In the genomic region with DNA sequence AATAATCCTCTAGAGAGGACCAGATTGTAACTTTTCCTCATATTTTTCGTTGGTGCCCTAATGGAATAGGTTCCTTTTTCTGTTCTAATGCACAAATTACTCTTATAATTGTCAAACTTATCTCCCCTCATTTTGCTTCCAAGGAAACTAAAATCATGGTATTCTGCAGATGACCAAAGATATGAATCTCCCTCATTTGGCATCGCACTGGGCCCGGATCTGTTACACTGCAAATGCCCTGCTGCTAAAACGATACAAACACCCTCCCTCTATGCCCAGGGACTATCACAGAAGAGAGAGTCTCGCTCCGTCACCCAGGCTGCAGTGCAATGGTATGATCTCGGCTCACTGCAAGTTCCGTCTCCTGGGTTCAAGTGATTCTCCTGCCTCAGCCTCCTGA, we compare ENCODE assay signal across 33 cellular contexts. TPM values are rescaled to one million over a fixed set of nuclear protein-coding genes. Genes with fewer than 3 reads are reported as not detected.
"Had no signal": no experiment of that assay in that cellular context is flagged by ENCODE, and none has a peak within 500 bp of the region (broad histone marks: within the 10 kb centered on the region; RNA-seq: fewer than 3 reads in every experiment).

No MANE protein-coding gene starts in this region.

- H3K36me3 ChIP-seq: stomach, suprapubic skin, thoracic aorta, thyroid gland, tibial artery, tibial nerve, transverse colon, upper lobe of left lung, upper lobe of right lung, uterus, vagina had no signal

- H3K9me3 Mint-ChIP-seq: stimulated activated effector memory CD8-positive, alpha-beta T cell treated with anti-CD3 and anti-CD28 coated beads, Interleukin-12 subunit alpha, Interleukin-12 subunit beta, amount 100 ng/mL, for 72 hours; stimulated activated memory B cell treated with anti-CD40 and anti-IgM and Interleukin-4, amounts not matched to agents 10 μg/mL and 1 μg/mL and 100 μg/mL, for 72 hours; stimulated activated naive B cell treated with anti-CD40 and anti-IgM and Interleukin-4, amounts not matched to agents 10 μg/mL and 1 μg/mL and 100 μg/mL, for 72 hours; stimulated activated naive CD8-positive, alpha-beta T cell treated with anti-CD3 and anti-CD28 coated beads, Interleukin-15, amount 100 ng/mL, for 72 hours; stimulated activated naive CD8-positive, alpha-beta T cell treated with anti-CD3 and anti-CD28 coated beads, Interleukin-15, Interleukin-2, amounts not matched to agents 100 ng/mL and 50 ng/mL, for 24 hours; type B pancreatic cell had no signal

- H3K9me3 ChIP-seq: stomach, suprapubic skin, testis, thoracic aorta, thyroid gland, tibial artery, tibial nerve, transverse colon, upper lobe of left lung, upper lobe of right lung, uterus, vagina had no signal

- H3K27ac ChIP-seq: stomach, suprapubic skin, testis, thoracic aorta, thyroid gland, tibial artery, tibial nerve, transverse colon, upper lobe of left lung, upper lobe of right lung, uterus, vagina had no signal

- H3K4me3 ChIP-seq: stomach, suprapubic skin, testis, thoracic aorta, thyroid gland, tibial artery, tibial nerve, transverse colon, upper lobe of left lung, upper lobe of right lung, uterus, vagina had no signal

- H3K27ac Mint-ChIP-seq: stimulated activated effector memory CD8-positive, alpha-beta T cell treated with anti-CD3 and anti-CD28 coated beads, Interleukin-12 subunit alpha, Interleukin-12 subunit beta, amount 100 ng/mL, for 72 hours; stimulated activated memory B cell treated with anti-CD40 and anti-IgM and Interleukin-4, amounts not matched to agents 10 μg/mL and 1 μg/mL and 100 μg/mL, for 72 hours; stimulated activated naive B cell treated with anti-CD40 and anti-IgM and Interleukin-4, amounts not matched to agents 10 μg/mL and 1 μg/mL and 100 μg/mL, for 72 hours; stimulated activated naive CD8-positive, alpha-beta T cell treated with anti-CD3 and anti-CD28 coated beads, Interleukin-15, Interleukin-2, amounts not matched to agents 100 ng/mL and 50 ng/mL, for 24 hours; type B pancreatic cell had no signal

- H3K36me3 Mint-ChIP-seq: stimulated activated effector memory CD8-positive, alpha-beta T cell treated with anti-CD3 and anti-CD28 coated beads, Interleukin-12 subunit alpha, Interleukin-12 subunit beta, amount 100 ng/mL, for 72 hours; stimulated activated memory B cell treated with anti-CD40 and anti-IgM and Interleukin-4, amounts not matched to agents 10 μg/mL and 1 μg/mL and 100 μg/mL, for 72 hours; stimulated activated naive B cell treated with anti-CD40 and anti-IgM and Interleukin-4, amounts not matched to agents 10 μg/mL and 1 μg/mL and 100 μg/mL, for 72 hours; type B pancreatic cell had no signal

- FAIRE-seq: urothelium cell line had no signal

- ATAC-seq: stimulated activated effector memory CD8-positive, alpha-beta T cell treated with anti-CD3 and anti-CD28 coated beads, Interleukin-12 subunit alpha, Interleukin-12 subunit beta, amount 100 ng/mL, for 72 hours; stimulated activated memory B cell treated with anti-CD40 and anti-IgM and Interleukin-4, amounts not matched to agents 10 μg/mL and 1 μg/mL and 100 μg/mL, for 72 hours; stimulated activated naive B cell treated with anti-CD40 and anti-IgM and Interleukin-4, amounts not matched to agents 10 μg/mL and 1 μg/mL and 100 μg/mL, for 72 hours; stimulated activated naive CD8-positive, alpha-beta T cell treated with anti-CD3 and anti-CD28 coated beads, Interleukin-15, amount 100 ng/mL, for 72 hours; stimulated activated naive CD8-positive, alpha-beta T cell treated with anti-CD3 and anti-CD28 coated beads, Interleukin-15, Interleukin-2, amounts not matched to agents 100 U/mL and 50 U/mL, for 24 hours; upper lobe of right lung had no signal

- H3K27me3 Mint-ChIP-seq: stimulated activated memory B cell treated with anti-CD40 and anti-IgM and Interleukin-4, amounts not matched to agents 10 μg/mL and 1 μg/mL and 100 μg/mL, for 72 hours; stimulated activated naive B cell treated with anti-CD40 and anti-IgM and Interleukin-4, amounts not matched to agents 10 μg/mL and 1 μg/mL and 100 μg/mL, for 72 hours; stimulated activated naive CD8-positive, alpha-beta T cell treated with anti-CD3 and anti-CD28 coated beads, Interleukin-15, amount 100 ng/mL, for 72 hours; stimulated activated naive CD8-positive, alpha-beta T cell treated with anti-CD3 and anti-CD28 coated beads, Interleukin-15, Interleukin-2, amounts not matched to agents 100 ng/mL and 50 ng/mL, for 24 hours had no signal

- H3K27me3 ChIP-seq: testis, thyroid gland had no signal

- DNase-seq: stimulated activated CD4-positive, alpha-beta T cell treated with anti-CD3 and anti-CD28 coated beads, Interleukin-2, amount 100 ng/mL, for 48 hours; stimulated activated CD4-positive, alpha-beta T cell treated with anti-CD3 and anti-CD28 coated beads, Interleukin-4, amount 100 ng/mL, for 1 hour; stimulated activated CD4-positive, alpha-beta T cell treated with anti-CD3 and anti-CD28 coated beads, Interleukin-4, amount 100 ng/mL, for 24 hours; stimulated activated CD4-positive, alpha-beta T cell treated with anti-CD3 and anti-CD28 coated beads, Interleukin-4, amount 100 ng/mL, for 4 hours; stimulated activated CD8-positive, alpha-beta memory T cell treated with anti-CD3 and anti-CD28 coated beads, Interleukin-4, amount 100 ng/mL, for 48 hours; stimulated activated naive B cell treated with anti-CD40 and anti-IgM and Interleukin-4, amounts not matched to agents 10 μg/mL and 1 μg/mL and 100 μg/mL, for 72 hours; stimulated activated naive CD4-positive, alpha-beta T cell; stimulated activated naive CD4-positive, alpha-beta T cell treated with Interleukin-2 at 50 U/mL for 16 hours; stimulated activated naive CD8-positive, alpha-beta T cell treated with anti-CD3 and anti-CD28 coated beads, Interleukin-15, amount 100 ng/mL, for 72 hours; stimulated activated naive CD8-positive, alpha-beta T cell treated with anti-CD3 and anti-CD28 coated beads, Interleukin-15, Interleukin-2, amounts not matched to agents 100 U/mL and 50 U/mL, for 24 hours; stomach; substantia nigra; testis; thyroid gland; tibial artery; transverse colon; trophoblast cell; upper lobe of left lung; upper lobe of right lung; uterus had no signal

- H3K4me3 Mint-ChIP-seq: stimulated activated effector memory CD8-positive, alpha-beta T cell treated with anti-CD3 and anti-CD28 coated beads, Interleukin-12 subunit alpha, Interleukin-12 subunit beta, amount 100 ng/mL, for 72 hours; stimulated activated memory B cell treated with anti-CD40 and anti-IgM and Interleukin-4, amounts not matched to agents 10 μg/mL and 1 μg/mL and 100 μg/mL, for 72 hours; stimulated activated naive B cell treated with anti-CD40 and anti-IgM and Interleukin-4, amounts not matched to agents 10 μg/mL and 1 μg/mL and 100 μg/mL, for 72 hours; stimulated activated naive CD8-positive, alpha-beta T cell treated with anti-CD3 and anti-CD28 coated beads, Interleukin-15, amount 100 ng/mL, for 72 hours; stimulated activated naive CD8-positive, alpha-beta T cell treated with anti-CD3 and anti-CD28 coated beads, Interleukin-15, Interleukin-2, amounts not matched to agents 100 ng/mL and 50 ng/mL, for 24 hours; type B pancreatic cell had no signal

RNA-seq across cellular contexts. Expression of a gene that starts 7.6 kb away (rescaled TPM):
- total RNA-seq: stomach, subcutaneous adipose tissue, temporal lobe, thoracic aorta, uterus had no signal

RNA-seq across cellular contexts. Expression of a gene that starts 9.4 kb away (rescaled TPM):
- total RNA-seq: stomach, suprapubic skin, temporal lobe, thoracic aorta, tibial nerve, transverse colon, upper lobe of right lung, ureter, urinary bladder, uterus, vagina had no signal
- polyA plus RNA-seq: urinary bladder had no signal

RNA-seq across cellular contexts. Expression of a gene that starts 27.9 kb away (rescaled TPM):
- total RNA-seq: stomach, ureter had no signal
